In the genomic region with DNA sequence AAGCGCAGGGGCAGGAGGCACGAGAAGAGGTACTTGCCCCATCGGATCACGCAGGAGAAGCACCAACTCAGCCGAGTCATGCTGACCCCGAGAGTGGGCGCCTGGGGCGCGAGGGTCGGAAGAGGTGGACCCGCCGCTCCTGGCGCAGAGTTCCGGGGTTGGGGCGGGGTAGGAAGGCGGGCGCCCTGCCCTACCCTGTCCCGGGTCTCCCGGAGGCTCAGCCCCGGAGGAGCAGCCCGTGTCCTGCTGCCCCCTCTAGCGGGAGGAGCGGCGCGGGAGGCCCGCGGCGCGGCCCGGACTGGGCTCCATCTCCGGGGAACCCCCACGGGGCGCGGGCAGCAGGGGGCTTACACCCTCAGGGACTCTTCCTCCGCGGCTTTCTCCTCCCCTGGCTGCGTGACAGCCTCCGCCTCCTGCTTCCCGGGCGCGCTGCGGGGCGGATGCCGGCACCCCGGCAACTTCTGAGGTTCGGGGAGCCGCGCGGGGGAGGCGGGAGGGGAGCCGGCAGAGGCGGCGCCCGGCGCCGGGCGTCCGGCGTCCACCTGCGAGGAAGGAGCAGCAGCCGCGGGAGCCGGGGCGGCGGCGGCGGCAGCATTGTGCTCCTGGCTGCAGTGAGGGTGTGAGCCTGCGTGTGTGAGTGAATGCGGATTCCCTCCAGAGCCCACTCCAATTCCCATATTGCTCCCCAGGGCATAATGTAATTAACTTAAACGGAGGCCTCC, we compare ENCODE assay signal across 8 cellular contexts. TPM values are rescaled to one million over a fixed set of nuclear protein-coding genes. Genes with fewer than 3 reads are reported as not detected.
DNase-seq lines count a peak whose midpoint lies in the region; ATAC-seq and TF ChIP-seq lines count a peak whose summit lies in the region.

No MANE protein-coding gene starts in this region.

- H3K27ac ChIP-seq in HL-60 (replicated peaks) = no peak overlapping the region
- H3K27ac ChIP-seq in transverse colon = no peak overlapping the region

- 2% methylated on average over 13 of the region's 70 CpGs; no CpG with 5 or more reads in 1 of the 2 donors for WGBS in transverse colon (ENCODE audit: low coverage in 1 of 2), 2 donors

- H3K27me3 ChIP-seq in HL-60 (ENCODE audit: insufficient read depth, poor library complexity, severe bottlenecking) = peaks cover 26% of the 10 kb centered on the region
- H3K27me3 ChIP-seq in endocrine pancreas (ENCODE audit: control insufficient read depth, insufficient read depth, low read length) = peaks cover 12% of the 10 kb centered on the region
- H3K27me3 ChIP-seq in transverse colon = peaks cover 50% of the 10 kb centered on the region

- peak overlapping the region; percentile 21 for H3K9ac ChIP-seq in endocrine pancreas (ENCODE audit: control insufficient read depth, insufficient read depth, low read length)

- no peaks in the 10 kb centered on the region for H3K36me3 ChIP-seq in endocrine pancreas (ENCODE audit: control insufficient read depth, insufficient read depth, low read length)
- no peaks in the 10 kb centered on the region for H3K36me3 ChIP-seq in mucosa of descending colon (ENCODE audit: low read depth)
- H3K36me3 ChIP-seq in transverse colon = no peaks in the 10 kb centered on the region

- TF ChIP-seq EP300 in transverse colon (IDR thresholded peaks at IDR 0.05; ENCODE audit: low read depth) = no peak

- DNase-seq in D341Med (ENCODE audit: low spot score) (peak; percentile 77), HL-60 (ENCODE audit: low read depth in 1 of 2, low spot score in 1 of 2) (no peak), mucosa of descending colon (peak in 2 of 3 donors; percentile 32 to 61), transverse colon (peak; percentile 50), NCI-H510A (lab: John Stamatoyannopoulos, UW) (no peak)
- peak; percentile 34 for DNase-seq in activated CD4-positive, CD25-positive, alpha-beta regulatory T cell treated with anti-CD3 and anti-CD28 coated beads, Interleukin-2, amount 50 U/mL, for 72 hours

- ATAC-seq in mucosa of descending colon (peak; percentile 79), HG03045 (IDR thresholded peaks at IDR 0.05; ENCODE audit: unreplicated experiment) (no peak)

- in situ Hi-C loops in transverse colon (cut with MboI; ENCODE audit: low pct_ligation_motif_present in 1 of 4, low pct_unique_long_range_greater_than_20kb in 1 of 4, low sequenced_read_pairs in 3 of 4) = loop anchor here in 1 of 4 donors (25.0 kb wide), 1 partner anchor 223 kb away; no protein-coding TSS in a partner anchor

- no peaks in the 10 kb centered on the region for H3K9me3 ChIP-seq in endocrine pancreas (ENCODE audit: control insufficient read depth, low read length)
- H3K9me3 ChIP-seq in mucosa of descending colon = no peaks in the 10 kb centered on the region
- H3K9me3 ChIP-seq in transverse colon = no peaks in the 10 kb centered on the region

- H3K4me1 ChIP-seq in endocrine pancreas (ENCODE audit: control insufficient read depth, insufficient read depth, low read length) (no peaks in the 10 kb centered on the region), mucosa of descending colon (ENCODE audit: low read depth) (peaks cover 9% of the 10 kb centered on the region), transverse colon (peaks cover 6 to 19% (median 14%) of the 10 kb centered on the region in 4 donors)

- no peak for TF ChIP-seq CTCF in HL-60 (IDR thresholded peaks at IDR 0.05; ENCODE audit: insufficient read depth, low read length)
- TF ChIP-seq CTCF in mucosa of descending colon (IDR thresholded peaks at IDR 0.05) = no peak
- TF ChIP-seq CTCF in transverse colon (IDR thresholded peaks at IDR 0.05) = peak; percentile 26 to 56 (median 45)

- H3K4me3 ChIP-seq in HL-60 (replicated peaks; ENCODE audit: insufficient read depth, low read length) (peak overlapping the region; percentile 45), endocrine pancreas (ENCODE audit: control insufficient read depth, insufficient read depth, low read length) (no peak overlapping the region), mucosa of descending colon (no peak overlapping the region), transverse colon (peak overlapping the region; percentile 22 to 53 (median 36))

- TF ChIP-seq POLR2A in transverse colon (IDR thresholded peaks at IDR 0.05) = no peak

- intact Hi-C loops in mucosa of descending colon (cut with DNase I, micrococcal nuclease) (no loop called here), transverse colon (cut with DNase I; ENCODE audit: low total_unique reads) (no loop called here)

RNA-seq across cellular contexts. Expression of a gene that starts 7.5 kb away (rescaled TPM):
- total RNA-seq in mucosa of descending colon = 1,000 to 10,000 TPM in 1 of 3 donors, 100 to 1,000 TPM in 1, 10 to 100 TPM in 1; 43.8 to 1,458 (median 121) TPM
- 100 to 1,000 TPM; 101 to 487 (median 231) TPM for total RNA-seq in transverse colon

RNA-seq across cellular contexts. Expression of a gene that starts 58.8 kb away (rescaled TPM):
- not detected for total RNA-seq in mucosa of descending colon
- 1 to 10 TPM in 1 of 4 donors, not detected in 3; 1.9 TPM for total RNA-seq in transverse colon

Comparison
In these comparisons a context has a peak if more than half of its experiments do, and no peak if none do; other contexts are left out.
1. DNase-seq: peak in D341Med (single experiment), activated CD4-positive, CD25-positive, alpha-beta regulatory T cell treated with anti-CD3 and anti-CD28 coated beads, Interleukin-2, amount 50 U/mL, for 72 hours (single experiment), mucosa of descending colon (2 of 3) and transverse colon (single experiment); none in HL-60 (0 of 2) and NCI-H510A (single experiment).
2. H3K4me3 ChIP-seq: peak in HL-60 (single experiment) and transverse colon (4 of 4); none in endocrine pancreas (single experiment) and mucosa of descending colon (single experiment).
3. CTCF ChIP-seq: peak in transverse colon (5 of 5); none in HL-60 (single experiment) and mucosa of descending colon (single experiment).